21 cellular contexts compared by ENCODE assay signal in genomic region chr17:69878661-69879060, GRCh38.
"Had no signal": no experiment of that assay in that cellular context is flagged by ENCODE, and none has a peak within 500 bp of the region (broad histone marks: within the 10 kb centered on the region; RNA-seq: fewer than 3 reads in every experiment).

No MANE protein-coding gene starts in this region.

- H3K4me1 ChIP-seq: body of pancreas, left ventricle myocardium inferior, upper lobe of right lung had no signal

- ATAC-seq: activated CD4-positive, CD25-positive, alpha-beta regulatory T cell treated with anti-CD3 and anti-CD28 coated beads, Interleukin-2, amount 50 U/mL, for 24 hours; body of pancreas; natural killer cell; T-helper 17 cell; upper lobe of right lung had no signal

- H3K4me3 ChIP-seq: body of pancreas, esophagus squamous epithelium, left ventricle myocardium inferior, thyroid gland, upper lobe of right lung had no signal

- H3K36me3 ChIP-seq: esophagus squamous epithelium, left ventricle myocardium inferior, thyroid gland, upper lobe of right lung had no signal

- H3K27ac ChIP-seq: body of pancreas, esophagus squamous epithelium, left ventricle myocardium inferior, thyroid gland, upper lobe of right lung, VCaP had no signal

- DNase-seq: activated CD4-positive, alpha-beta memory T cell treated with anti-CD3 and anti-CD28 coated beads, Interleukin-2, amount 10 ng/mL, durations not matched to agents 7 days and 5 days; activated CD4-positive, alpha-beta T cell treated with anti-CD3 and anti-CD28 coated beads, Interleukin-2, amount 10 ng/mL, durations not matched to agents 24 days and 14 days; activated effector memory CD4-positive, alpha-beta T cell treated with anti-CD3 and anti-CD28 coated beads, Interleukin-2, amount 50 U/mL, for 16 hours; activated naive CD4-positive, alpha-beta T cell treated with anti-CD3 and anti-CD28 coated beads, Interleukin-2, amount 10 ng/mL, durations not matched to agents 7 days and 5 days; activated T-cell treated with anti-CD3 and anti-CD28 coated beads for 4 hours; amygdala; body of pancreas; caudate nucleus; effector CD8-positive, alpha-beta T cell; esophagus squamous epithelium; left ventricle myocardium inferior; midbrain; natural killer cell; stimulated activated CD4-positive, alpha-beta T cell treated with anti-CD3 and anti-CD28 coated beads, Interleukin-12 subunit alpha, Interleukin-12 subunit beta, amount 100 ng/mL, for 4 hours; stimulated activated CD4-positive, alpha-beta T cell treated with anti-CD3 and anti-CD28 coated beads, Interleukin-4, amount 100 ng/mL, for 4 hours; substantia nigra; T-helper 17 cell; thyroid gland; upper lobe of right lung had no signal

- H3K27me3 ChIP-seq: body of pancreas, esophagus squamous epithelium, thyroid gland, upper lobe of right lung had no signal

- H3K9me3 ChIP-seq: body of pancreas, thyroid gland, upper lobe of right lung had no signal
